Comparison of ENCODE assay signal across 1 cellular context in genomic region chr13:76293346-76293745, GRCh38.
TF ChIP-seq lines count a peak whose summit lies in the region.

No MANE protein-coding gene starts in this region.

TF ChIP-seq in SK-N-SH treated with all-trans-retinoic acid at 6 μM for 48 hours, 23 proteins besides CTCF, POLR2A, EP300 and RAD21 (continued from another document):
- no peak for TF ChIP-seq PATZ1 (CRISPR knock-in tag; IDR thresholded peaks at IDR 0.05; ENCODE audit: borderline replicate concordance)
- TF ChIP-seq ZNF8 (CRISPR knock-in tag; IDR thresholded peaks at IDR 0.05): no peak
- no peak for TF ChIP-seq ZFP3 (CRISPR knock-in tag; IDR thresholded peaks at IDR 0.05)
- TF ChIP-seq RARB (CRISPR knock-in tag; IDR thresholded peaks at IDR 0.05): no peak
- TF ChIP-seq ARNTL (CRISPR knock-in tag; IDR thresholded peaks at IDR 0.05; ENCODE audit: borderline replicate concordance, low read depth): no peak
- no peak for TF ChIP-seq ZC3H10 (CRISPR knock-in tag; IDR thresholded peaks at IDR 0.05)
- TF ChIP-seq ESRRG (CRISPR knock-in tag; IDR thresholded peaks at IDR 0.05): no peak
- TF ChIP-seq OSR1 (CRISPR knock-in tag; IDR thresholded peaks at IDR 0.05): no peak
- TF ChIP-seq CSRNP3 (CRISPR knock-in tag; IDR thresholded peaks at IDR 0.05): no peak
- no peak for TF ChIP-seq BACH2 (CRISPR knock-in tag; IDR thresholded peaks at IDR 0.05; ENCODE audit: borderline replicate concordance)
- no peak for TF ChIP-seq PPARA (CRISPR knock-in tag; IDR thresholded peaks at IDR 0.05; ENCODE audit: borderline replicate concordance)
- TF ChIP-seq TSHZ2 (CRISPR knock-in tag; IDR thresholded peaks at IDR 0.05): no peak
- TF ChIP-seq CREB5 (CRISPR knock-in tag; IDR thresholded peaks at IDR 0.05; ENCODE audit: low read depth): no peak
- TF ChIP-seq POU6F1 (CRISPR knock-in tag; IDR thresholded peaks at IDR 0.05; ENCODE audit: borderline replicate concordance, low read depth): no peak
- TF ChIP-seq TOX (CRISPR knock-in tag; IDR thresholded peaks at IDR 0.05; ENCODE audit: borderline replicate concordance): no peak
